In genomic region chr3:56238299-56238698, GRCh38 we compare ENCODE assay signal across 19 cellular contexts.
DNase-seq lines count a peak whose midpoint lies in the region; ATAC-seq and TF ChIP-seq lines count a peak whose summit lies in the region.
"Had no signal": no experiment of that assay in that cellular context is flagged by ENCODE, and none has a peak within 500 bp of the region (broad histone marks: within the 10 kb centered on the region; RNA-seq: fewer than 3 reads in every experiment).

No MANE protein-coding gene starts in this region.

- no peak for TF ChIP-seq CTCF in H9 (conservative IDR thresholded peaks at IDR 0.05)

- no peak overlapping the region for H2BK20ac ChIP-seq in H9 (ENCODE audit: low read depth, low read length, poor library complexity, severe bottlenecking)

- no peak overlapping the region for H2BK15ac ChIP-seq in H9 (ENCODE audit: low read depth, low read length)

- H3K23ac ChIP-seq in H9 (ENCODE audit: insufficient read length, low read depth, low read length): no peak overlapping the region

- H3K79me1 ChIP-seq in H9 (ENCODE audit: insufficient read depth, low read depth, low read length, poor library complexity, severe bottlenecking): no peaks in the 10 kb centered on the region

- H3K4me3 ChIP-seq in iPS-15b (ENCODE audit: low read depth, low read length): no peak overlapping the region
- H3K4me3 ChIP-seq: GM12878, PC-9 had no signal

- no peaks in the 10 kb centered on the region for H3K79me2 ChIP-seq in H9 (ENCODE audit: insufficient read depth, low read length)

- no peak overlapping the region for H4K5ac ChIP-seq in H9 (ENCODE audit: insufficient read length, low read depth, low read length)

- no peak overlapping the region for H3K14ac ChIP-seq in H9 (ENCODE audit: insufficient read depth, low read length)

- H3K27ac Mint-ChIP-seq in H9: peak overlapping the region in 1 of 3 experiments; percentile 87; a peak in 1 of 7 replicates
- H3K27ac Mint-ChIP-seq: T-cell had no signal

- H4K91ac ChIP-seq in H9 (ENCODE audit: insufficient read length, low read depth, low read length): no peak overlapping the region

- no peak overlapping the region for H2BK5ac ChIP-seq in H9 (ENCODE audit: insufficient read length, low read length)

- H3K56ac ChIP-seq in H9 (ENCODE audit: insufficient read length, low read depth, low read length): no peak overlapping the region

- ATAC-seq in HG03025 (IDR thresholded peaks at IDR 0.05; ENCODE audit: low FRiP score, unreplicated experiment) (no peak), left lobe of liver (no peak)
- ATAC-seq: GM12878, SK-N-SH treated with all-trans-retinoic acid at 6 μM for 48 hours, T-cell had no signal

- H2BK120ac ChIP-seq in H9 (ENCODE audit: low read depth, low read length, poor library complexity, severe bottlenecking): no peak overlapping the region

- H3K9ac ChIP-seq in H9 (ENCODE audit: extremely low read depth, insufficient read length, low read length): no peak overlapping the region
- peak overlapping the region; percentile 16 for H3K9ac ChIP-seq in iPS-15b (ENCODE audit: low read depth, low read length)

- no peak overlapping the region for H3K4me3 Mint-ChIP-seq in H9
- H3K4me3 Mint-ChIP-seq: T-cell had no signal

- H2AK5ac ChIP-seq in H9 (ENCODE audit: insufficient read length, low read length): no peak overlapping the region

- H4K8ac ChIP-seq in H9 (replicated peaks; ENCODE audit: insufficient read length, low read depth, low read length): no peak overlapping the region

- no peaks in the 10 kb centered on the region for H3K36me3 ChIP-seq in iPS-15b (ENCODE audit: control insufficient read depth, insufficient read depth, low read length)

- no peaks in the 10 kb centered on the region for H3K4me1 ChIP-seq in H9 (ENCODE audit: insufficient read depth, low read length)
- H3K4me1 ChIP-seq in iPS-15b (ENCODE audit: control insufficient read depth, insufficient read depth, low read length): no peaks in the 10 kb centered on the region

- no peaks in the 10 kb centered on the region for H3K36me3 Mint-ChIP-seq in H9 (ENCODE audit: insufficient read depth in 1 of 3, low read depth in 3 of 3)
- H3K36me3 Mint-ChIP-seq: T-cell had no signal

- H3K27me3 Mint-ChIP-seq in H9 (ENCODE audit: low read depth): no peaks in the 10 kb centered on the region

- H3K27me3 ChIP-seq in H9 (ENCODE audit: insufficient read depth, low read length): no peaks in the 10 kb centered on the region
- no peaks in the 10 kb centered on the region for H3K27me3 ChIP-seq in iPS-15b (ENCODE audit: control insufficient read depth, insufficient read depth, low read length)

- H3T11ph ChIP-seq in H9 (ENCODE audit: low read length): no peak overlapping the region

- H3K4me2 ChIP-seq in H9 (ENCODE audit: insufficient read depth, insufficient read length, low read length): no peak overlapping the region
- H3K4me2 ChIP-seq: PC-9 had no signal

- no peaks in the 10 kb centered on the region for H3K23me2 ChIP-seq in H9 (ENCODE audit: insufficient read length, low read depth, low read length, poor library complexity, severe bottlenecking)

- no peak overlapping the region for H2AFZ ChIP-seq in H9 (ENCODE audit: low read length)
- H2AFZ ChIP-seq: PC-9 had no signal

- H3K4ac ChIP-seq in H9 (ENCODE audit: low read depth, low read length): no peak overlapping the region

- H3K4me1 Mint-ChIP-seq in H9: peaks cover 7 to 12% of the 10 kb centered on the region in 2 experiments; a peak in 3 of 4 replicates
- H3K4me1 Mint-ChIP-seq: T-cell had no signal

- no peaks in the 10 kb centered on the region for H3K9me3 ChIP-seq in H9 (ENCODE audit: control insufficient read depth, low read depth, low read length)
- H3K9me3 ChIP-seq in iPS-15b (ENCODE audit: control insufficient read depth, insufficient read depth, low read length): no peaks in the 10 kb centered on the region

- no peaks in the 10 kb centered on the region for H3K9me3 Mint-ChIP-seq in H9
- H3K9me3 Mint-ChIP-seq: T-cell had no signal

- WGBS in H9 (ENCODE audit: extremely low coverage, insufficient read length, low lambda C conversion rate): no CpG with 5 or more reads among the region's 2 CpGs

- no peak overlapping the region for H3K27ac ChIP-seq in H9 (ENCODE audit: insufficient read length, low read depth, low read length)
- H3K27ac ChIP-seq: PC-9, RWPE1 had no signal

- no peaks in the 10 kb centered on the region for H4K20me1 ChIP-seq in H9 (ENCODE audit: control insufficient read depth, insufficient read depth, insufficient read length)

- DNase-seq in DMS79 (lab: John Stamatoyannopoulos, UW): peak; percentile 2
- DNase-seq in H9: peak; percentile 39
- peak; percentile 87 for DNase-seq in NCI-H2171 treated with DMSO at 0.1 percent for 48 hours (lab: John Stamatoyannopoulos, UW)
- no peak for DNase-seq in left lobe of liver (ENCODE audit: low spot score)
- no peak for DNase-seq in activated gamma-delta T cell treated with Interleukin-2 at 50 U/mL for 16 hours
- DNase-seq: C1 segment of cervical spinal cord, DMS153, EL, KG1, MV-4-11, NCI-H2081 treated with DMSO at 0.1 percent for 48 hours, PC-9, SIG-M5, T-cell had no signal

- H2BK12ac ChIP-seq in H9 (ENCODE audit: insufficient read length, low read depth, low read length): no peak overlapping the region

- no peak overlapping the region for H3K18ac ChIP-seq in H9 (ENCODE audit: insufficient read length, low read depth, low read length)

Comparison
In these comparisons a context has a peak if more than half of its experiments do, and no peak if none do; other contexts are left out.
1. DNase-seq: peak in DMS79 (single experiment), H9 (single experiment) and NCI-H2171 treated with DMSO at 0.1 percent for 48 hours (single experiment); none in left lobe of liver (single experiment) and activated gamma-delta T cell treated with Interleukin-2 at 50 U/mL for 16 hours (single experiment).